ENCODE assay signal across 20 cellular contexts in genomic region chr15:98455899-98456298, GRCh38.
DNase-seq lines count a peak whose midpoint lies in the region; ATAC-seq and TF ChIP-seq lines count a peak whose summit lies in the region.
"Had no signal": no experiment of that assay in that cellular context is flagged by ENCODE, and none has a peak within 500 bp of the region (broad histone marks: within the 10 kb centered on the region; RNA-seq: fewer than 3 reads in every experiment).

No MANE protein-coding gene starts in this region.

- 80% methylated on average over 5 of the region's 5 CpGs for WGBS in smooth muscle cell (ENCODE audit: low lambda C conversion rate)

- H3K27ac ChIP-seq in RWPE2 (ENCODE audit: poor library complexity, severe bottlenecking) (no peak overlapping the region), smooth muscle cell (ENCODE audit: low read depth) (peak overlapping the region; percentile 20), brain microvascular endothelial cell (no peak overlapping the region)
- H3K27ac ChIP-seq in naive thymus-derived CD4-positive, alpha-beta T cell (ENCODE audit: low read depth, low read length), result no peak overlapping the region
- H3K27ac ChIP-seq: 22Rv1, SJCRH30 had no signal

- H3K4me3 ChIP-seq in RWPE2 (ENCODE audit: severe bottlenecking), result no peak overlapping the region
- H3K4me3 ChIP-seq in smooth muscle cell, result no peak overlapping the region
- no peak overlapping the region for H3K4me3 ChIP-seq in naive thymus-derived CD4-positive, alpha-beta T cell (ENCODE audit: low read length)
- H3K4me3 ChIP-seq in brain microvascular endothelial cell (ENCODE audit: low read depth, low read length), result no peak overlapping the region
- H3K4me3 ChIP-seq: HAP-1, K562, SJCRH30 had no signal

- H3K27me3 ChIP-seq in RWPE2 (ENCODE audit: insufficient read depth, poor library complexity, severe bottlenecking) (peaks cover 15% of the 10 kb centered on the region), smooth muscle cell (ENCODE audit: low read depth) (peaks cover 7% of the 10 kb centered on the region), brain microvascular endothelial cell (replicated peaks) (no peaks in the 10 kb centered on the region)
- H3K27me3 ChIP-seq in naive thymus-derived CD4-positive, alpha-beta T cell (ENCODE audit: control insufficient read depth in 2 of 2, insufficient read depth in 2 of 2, low read length in 2 of 2), result no peaks in the 10 kb centered on the region
- H3K27me3 ChIP-seq: SJCRH30 had no signal

- no peaks in the 10 kb centered on the region for H3K4me1 ChIP-seq in RWPE2 (ENCODE audit: insufficient read depth, poor library complexity, severe bottlenecking)
- no peaks in the 10 kb centered on the region for H3K4me1 ChIP-seq in smooth muscle cell (ENCODE audit: low read depth)
- H3K4me1 ChIP-seq in naive thymus-derived CD4-positive, alpha-beta T cell (ENCODE audit: control insufficient read depth in 2 of 2, insufficient read depth in 2 of 2, low read length in 2 of 2), result no peaks in the 10 kb centered on the region
- H3K4me1 ChIP-seq: HAP-1, SJCRH30 had no signal

- POLR2A ChIA-PET in naive thymus-derived CD4-positive, alpha-beta T cell (lab: Charles Lee), result no interaction called here

- H3K79me2 ChIP-seq in smooth muscle cell (ENCODE audit: low read depth), result no peaks in the 10 kb centered on the region

- no peak overlapping the region for H3K27ac Mint-ChIP-seq in T-helper 2 cell treated with Interferon-gamma antibody and Interleukin-4, amounts not matched to agents 5 μg/mL and 100 μg/mL, for 36 hours
- no peak overlapping the region for H3K27ac Mint-ChIP-seq in naive thymus-derived CD4-positive, alpha-beta T cell
- H3K27ac Mint-ChIP-seq: B cell had no signal

- H3K9me3 Mint-ChIP-seq in T-helper 2 cell treated with Interferon-gamma antibody and Interleukin-4, amounts not matched to agents 5 μg/mL and 100 μg/mL, for 36 hours, result no peaks in the 10 kb centered on the region
- no peaks in the 10 kb centered on the region for H3K9me3 Mint-ChIP-seq in naive thymus-derived CD4-positive, alpha-beta T cell

- TF ChIP-seq CTCF in RWPE2 (IDR thresholded peaks at IDR 0.05; ENCODE audit: poor library complexity, severe bottlenecking), result no peak
- TF ChIP-seq CTCF in smooth muscle cell (IDR thresholded peaks at IDR 0.05; ENCODE audit: borderline replicate concordance, insufficient read depth, poor library complexity, severe bottlenecking), result no peak
- TF ChIP-seq CTCF in brain microvascular endothelial cell (IDR thresholded peaks at IDR 0.05; ENCODE audit: low read depth, low read length, missing control alignments), result no peak

- ATAC-seq in RWPE2 (ENCODE audit: low read depth), result peak; percentile 41; the same call in 1 of the 3 replicates
- peak; percentile 90 for ATAC-seq in esophagus mucosa
- ATAC-seq in naive thymus-derived CD4-positive, alpha-beta T cell, result no peak
- ATAC-seq: K562 had no signal

- H4K20me1 ChIP-seq in smooth muscle cell (ENCODE audit: low read depth), result no peaks in the 10 kb centered on the region

- H3F3A ChIP-seq in smooth muscle cell (ENCODE audit: low read depth), result no peaks in the 10 kb centered on the region

- H2AFZ ChIP-seq in smooth muscle cell (ENCODE audit: low read depth), result no peak overlapping the region

- H3K9ac ChIP-seq in smooth muscle cell (ENCODE audit: low read depth), result no peak overlapping the region

- CTCF ChIA-PET in naive thymus-derived CD4-positive, alpha-beta T cell (lab: Charles Lee), result no interaction called here

- H3K4me3 Mint-ChIP-seq in T-helper 2 cell treated with Interferon-gamma antibody and Interleukin-4, amounts not matched to agents 5 μg/mL and 100 μg/mL, for 36 hours, result no peak overlapping the region
- no peak overlapping the region for H3K4me3 Mint-ChIP-seq in naive thymus-derived CD4-positive, alpha-beta T cell
- H3K4me3 Mint-ChIP-seq: B cell had no signal

- H3K27me3 Mint-ChIP-seq in T-helper 2 cell treated with Interferon-gamma antibody and Interleukin-4, amounts not matched to agents 5 μg/mL and 100 μg/mL, for 36 hours (ENCODE audit: low read depth), result peaks cover 9% of the 10 kb centered on the region
- peaks cover 21 to 39% (median 31%) of the 10 kb centered on the region in 5 donors for H3K27me3 Mint-ChIP-seq in naive thymus-derived CD4-positive, alpha-beta T cell

- in situ Hi-C loops in brain microvascular endothelial cell (cut with HindIII; ENCODE audit: low pct_ligation_motif_present, low sequenced_read_pairs), result no loop called here

- intact Hi-C loops in naive thymus-derived CD4-positive, alpha-beta T cell (cut with micrococcal nuclease), result no loop called here

- H3K36me3 Mint-ChIP-seq in T-helper 2 cell treated with Interferon-gamma antibody and Interleukin-4, amounts not matched to agents 5 μg/mL and 100 μg/mL, for 36 hours (ENCODE audit: low read depth), result no peaks in the 10 kb centered on the region
- H3K36me3 Mint-ChIP-seq in naive thymus-derived CD4-positive, alpha-beta T cell, result no peaks in the 10 kb centered on the region

- no peaks in the 10 kb centered on the region for H3K4me1 Mint-ChIP-seq in T-helper 2 cell treated with Interferon-gamma antibody and Interleukin-4, amounts not matched to agents 5 μg/mL and 100 μg/mL, for 36 hours (ENCODE audit: low read depth)
- H3K4me1 Mint-ChIP-seq in naive thymus-derived CD4-positive, alpha-beta T cell, result no peaks in the 10 kb centered on the region
- H3K4me1 Mint-ChIP-seq: B cell had no signal

- H3K9me3 ChIP-seq in RWPE2 (ENCODE audit: severe bottlenecking), result no peaks in the 10 kb centered on the region
- no peaks in the 10 kb centered on the region for H3K9me3 ChIP-seq in smooth muscle cell (replicated peaks; ENCODE audit: low read depth)
- no peaks in the 10 kb centered on the region for H3K9me3 ChIP-seq in naive thymus-derived CD4-positive, alpha-beta T cell (ENCODE audit: control insufficient read depth in 2 of 3, low read length in 3 of 3)
- H3K9me3 ChIP-seq: HAP-1, SJCRH30 had no signal

- H3K36me3 ChIP-seq in RWPE2 (ENCODE audit: low read depth) (no peaks in the 10 kb centered on the region), smooth muscle cell (ENCODE audit: low read depth) (no peaks in the 10 kb centered on the region), brain microvascular endothelial cell (replicated peaks) (no peaks in the 10 kb centered on the region)
- no peaks in the 10 kb centered on the region for H3K36me3 ChIP-seq in naive thymus-derived CD4-positive, alpha-beta T cell (ENCODE audit: control insufficient read depth in 2 of 3, insufficient read depth in 3 of 3, low read length in 3 of 3)
- H3K36me3 ChIP-seq: HAP-1, SJCRH30 had no signal

- peak; percentile 6 for DNase-seq in SIG-M5 treated with dmso at 0.1 percent for 504 hours (lab: John Stamatoyannopoulos, UW; ENCODE audit: unreplicated experiment)
- DNase-seq in SIG-M5 (lab: John Stamatoyannopoulos, UW), result no peak
- no peak for DNase-seq in RWPE2 (ENCODE audit: low spot score)
- no peak for DNase-seq in smooth muscle cell (lab: John Stamatoyannopoulos, UW; ENCODE audit: unreplicated experiment)
- DNase-seq in T-helper 2 cell treated with Interferon-gamma antibody and Interleukin-4, amounts not matched to agents 5 μg/mL and 100 μg/mL, for 36 hours (ENCODE audit: low spot score), result no peak
- DNase-seq in naive thymus-derived CD4-positive, alpha-beta T cell, result no peak
- DNase-seq in brain microvascular endothelial cell, result no peak
- DNase-seq: DMS 273 treated with DMSO at 0.1 percent for 48 hours, GF-D8, MV-4-11, NCI-H187, NCI-H2227 treated with DMSO at 0.1 percent for 48 hours, NCI-H510A treated with DMSO at 0.1 percent for 48 hours, NCI-H774, SJCRH30 had no signal

- no peak overlapping the region for H3K4me2 ChIP-seq in smooth muscle cell
